In the genomic region with DNA sequence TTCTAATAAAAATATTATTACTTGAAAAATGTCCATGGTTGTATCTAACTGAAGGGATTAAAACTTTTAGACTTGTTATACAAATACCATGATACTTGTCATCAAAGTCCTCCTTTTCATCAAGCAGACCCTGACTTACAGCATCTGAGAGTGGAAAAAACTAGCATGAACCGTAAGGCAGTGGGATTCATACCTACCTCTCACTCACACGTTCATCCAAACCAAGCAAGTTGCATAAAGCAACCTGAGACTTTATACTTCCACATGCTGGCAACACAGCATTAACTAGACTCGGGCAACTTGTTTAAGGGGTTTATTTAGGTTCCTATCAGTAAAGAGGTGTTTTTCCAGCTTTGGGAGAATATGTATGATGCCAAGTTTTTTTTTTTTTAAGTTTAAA, we compare ENCODE assay signal across 11 cellular contexts. TPM values are rescaled to one million over a fixed set of nuclear protein-coding genes. Genes with fewer than 3 reads are reported as not detected.
DNase-seq lines count a peak whose midpoint lies in the region; ATAC-seq and TF ChIP-seq lines count a peak whose summit lies in the region.
"Had no signal": no experiment of that assay in that cellular context is flagged by ENCODE, and none has a peak within 500 bp of the region (broad histone marks: within the 10 kb centered on the region; RNA-seq: fewer than 3 reads in every experiment).

No MANE protein-coding gene starts in this region.

- H2AFZ ChIP-seq in osteoblast (ENCODE audit: low read length): no peak overlapping the region

- WGBS in mesendoderm (ENCODE audit: extremely low coverage, insufficient coverage, low lambda C conversion rate): no CpG with 5 or more reads among the region's 3 CpGs

- H2BK120ac ChIP-seq in mesendoderm (ENCODE audit: low read depth, low read length): no peak overlapping the region

- ATAC-seq in GM21723 (IDR thresholded peaks at IDR 0.05; ENCODE audit: unreplicated experiment): peak; percentile 37
- ATAC-seq in HG03571 (IDR thresholded peaks at IDR 0.05; ENCODE audit: unreplicated experiment): peak; percentile 27
- ATAC-seq in naive thymus-derived CD4-positive, alpha-beta T cell: no peak

- H3K27me3 ChIP-seq in naive thymus-derived CD4-positive, alpha-beta T cell (ENCODE audit: control insufficient read depth in 2 of 2, insufficient read depth in 2 of 2, low read length in 2 of 2): no peaks in the 10 kb centered on the region
- peaks cover 21% of the 10 kb centered on the region for H3K27me3 ChIP-seq in osteoblast (ENCODE audit: insufficient read depth, low read length)
- H3K27me3 ChIP-seq in mesendoderm (ENCODE audit: insufficient read depth, low read length, poor library complexity): no peaks in the 10 kb centered on the region

- H2BK5ac ChIP-seq in mesendoderm (ENCODE audit: low read length): no peak overlapping the region

- peak overlapping the region; percentile 98 for H3K27ac Mint-ChIP-seq in activated CD4-positive, alpha-beta T cell treated with anti-CD3 and anti-CD28 coated beads, Interleukin-2, amount 10 ng/mL, durations not matched to agents 7 days and 5 days
- H3K27ac Mint-ChIP-seq in naive thymus-derived CD4-positive, alpha-beta T cell: peak overlapping the region in 8 of 9 donors; percentile 80 to 98 (median 93)

- peak overlapping the region; percentile 57 for H3K27ac ChIP-seq in naive thymus-derived CD4-positive, alpha-beta T cell (ENCODE audit: low read depth, low read length)
- no peak overlapping the region for H3K27ac ChIP-seq in osteoblast (ENCODE audit: low read depth, low read length)
- H3K27ac ChIP-seq in mesendoderm (ENCODE audit: low read depth, low read length): no peak overlapping the region

- no peak overlapping the region for H3K9ac ChIP-seq in mesendoderm (ENCODE audit: low read length)

- POLR2A ChIA-PET in activated CD4-positive, alpha-beta T cell treated with anti-CD3 and anti-CD28 coated beads, Interleukin-2, amount 10 ng/mL, durations not matched to agents 7 days and 5 days (lab: Charles Lee): no interaction called here
- POLR2A ChIA-PET in naive thymus-derived CD4-positive, alpha-beta T cell (lab: Charles Lee): no interaction called here

- H3K4me3 Mint-ChIP-seq in activated CD4-positive, alpha-beta T cell treated with anti-CD3 and anti-CD28 coated beads, Interleukin-2, amount 10 ng/mL, durations not matched to agents 7 days and 5 days: peak overlapping the region; percentile 56
- peak overlapping the region in 9 of 10 donors; percentile 57 to 89 (median 81) for H3K4me3 Mint-ChIP-seq in naive thymus-derived CD4-positive, alpha-beta T cell
- H3K4me3 Mint-ChIP-seq: central memory CD8-positive, alpha-beta T cell had no signal

- H3K4me1 Mint-ChIP-seq in activated CD4-positive, alpha-beta T cell treated with anti-CD3 and anti-CD28 coated beads, Interleukin-2, amount 10 ng/mL, durations not matched to agents 7 days and 5 days: peaks cover 22% of the 10 kb centered on the region
- peaks cover 0 to 16% (median 8%) of the 10 kb centered on the region in 7 donors for H3K4me1 Mint-ChIP-seq in naive thymus-derived CD4-positive, alpha-beta T cell
- H3K4me1 Mint-ChIP-seq: central memory CD8-positive, alpha-beta T cell had no signal

- no peak overlapping the region for H3K18ac ChIP-seq in mesendoderm (ENCODE audit: low read length)

- H2BK15ac ChIP-seq in mesendoderm (replicated peaks; ENCODE audit: low read depth): no peak overlapping the region

- H3K27me3 Mint-ChIP-seq in activated CD4-positive, alpha-beta T cell treated with anti-CD3 and anti-CD28 coated beads, Interleukin-2, amount 10 ng/mL, durations not matched to agents 7 days and 5 days: no peaks in the 10 kb centered on the region
- no peaks in the 10 kb centered on the region for H3K27me3 Mint-ChIP-seq in naive thymus-derived CD4-positive, alpha-beta T cell

- H3K23ac ChIP-seq in mesendoderm (ENCODE audit: low read length): no peak overlapping the region

- H3K79me1 ChIP-seq in mesendoderm (ENCODE audit: low read length): no peaks in the 10 kb centered on the region

- H2AK5ac ChIP-seq in mesendoderm (ENCODE audit: low read length): no peak overlapping the region

- no peaks in the 10 kb centered on the region for H3K79me2 ChIP-seq in osteoblast (ENCODE audit: insufficient read depth, low read length)
- no peaks in the 10 kb centered on the region for H3K79me2 ChIP-seq in mesendoderm (ENCODE audit: control insufficient read depth, insufficient read depth, low read length)

- H4K20me1 ChIP-seq in osteoblast (ENCODE audit: insufficient read depth, low read length): no peaks in the 10 kb centered on the region

- peaks cover 11% of the 10 kb centered on the region for H3K36me3 Mint-ChIP-seq in activated CD4-positive, alpha-beta T cell treated with anti-CD3 and anti-CD28 coated beads, Interleukin-2, amount 10 ng/mL, durations not matched to agents 7 days and 5 days (ENCODE audit: low read depth)
- H3K36me3 Mint-ChIP-seq in naive thymus-derived CD4-positive, alpha-beta T cell: peaks cover 0 to 14% (median 0%) of the 10 kb centered on the region in 5 donors

- no peak overlapping the region for H4K5ac ChIP-seq in mesendoderm (ENCODE audit: low read length)

- H3K9me3 Mint-ChIP-seq in activated CD4-positive, alpha-beta T cell treated with anti-CD3 and anti-CD28 coated beads, Interleukin-2, amount 10 ng/mL, durations not matched to agents 7 days and 5 days: peaks cover 12% of the 10 kb centered on the region
- peaks cover 0 to 6% (median 0%) of the 10 kb centered on the region in 11 donors for H3K9me3 Mint-ChIP-seq in naive thymus-derived CD4-positive, alpha-beta T cell
- H3K9me3 Mint-ChIP-seq: central memory CD8-positive, alpha-beta T cell had no signal

- H4K8ac ChIP-seq in mesendoderm (ENCODE audit: low read depth, low read length): no peak overlapping the region

- peaks cover 0 to 6% of the 10 kb centered on the region in 2 donors for H3K4me1 ChIP-seq in naive thymus-derived CD4-positive, alpha-beta T cell (ENCODE audit: control insufficient read depth in 2 of 2, insufficient read depth in 2 of 2, low read length in 2 of 2)
- no peaks in the 10 kb centered on the region for H3K4me1 ChIP-seq in osteoblast (ENCODE audit: insufficient read depth, low read length)
- H3K4me1 ChIP-seq in mesendoderm (ENCODE audit: control insufficient read depth, low read depth, low read length): no peaks in the 10 kb centered on the region

- no peak overlapping the region for H3K4ac ChIP-seq in mesendoderm (ENCODE audit: low read depth, low read length)

- no peak for DNase-seq in activated CD4-positive, alpha-beta T cell treated with anti-CD3 and anti-CD28 coated beads, Interleukin-2, amount 10 ng/mL, durations not matched to agents 7 days and 5 days
- no peak for DNase-seq in activated CD4-positive, alpha-beta T cell treated with anti-CD3 and anti-CD28 coated beads, Interleukin-2, amount 50 U/mL, for 1 hour
- no peak for DNase-seq in naive thymus-derived CD4-positive, alpha-beta T cell
- DNase-seq in osteoblast (ENCODE audit: insufficient read length, low spot score, missing footprints) (no peak), mesendoderm (no peak)
- no peak for DNase-seq in effector CD4-positive, alpha-beta T cell
- DNase-seq: kidney, NCI-H510A had no signal

- H3K56ac ChIP-seq in mesendoderm (ENCODE audit: low read length): no peak overlapping the region

- no peak for TF ChIP-seq CTCF in osteoblast (IDR thresholded peaks at IDR 0.05; ENCODE audit: extremely low read depth, low read depth, low read length)

- intact Hi-C loops in naive thymus-derived CD4-positive, alpha-beta T cell (cut with micrococcal nuclease): loop anchor here in 1 of 2 donors (1.0 to 2.0 kb wide), 2 partner anchors 28 to 46 kb away; no protein-coding TSS in a partner anchor

- H3K9me3 ChIP-seq in naive thymus-derived CD4-positive, alpha-beta T cell (ENCODE audit: control insufficient read depth in 2 of 3, low read length in 3 of 3): no peaks in the 10 kb centered on the region
- H3K9me3 ChIP-seq in osteoblast (ENCODE audit: low read depth, low read length): no peaks in the 10 kb centered on the region

- CTCF ChIA-PET in activated CD4-positive, alpha-beta T cell treated with anti-CD3 and anti-CD28 coated beads, Interleukin-2, amount 10 ng/mL, durations not matched to agents 7 days and 5 days (lab: Charles Lee): interaction anchor here (0.6 kb wide), 1 partner anchor 19 kb away, joined by 3 read pairs; no protein-coding TSS in a partner anchor
- CTCF ChIA-PET in naive thymus-derived CD4-positive, alpha-beta T cell (lab: Charles Lee): no interaction called here

- H3K4me3 ChIP-seq in naive thymus-derived CD4-positive, alpha-beta T cell (ENCODE audit: low read length): peak overlapping the region; percentile 46
- H3K4me3 ChIP-seq in osteoblast (ENCODE audit: insufficient read depth, low read length): no peak overlapping the region
- H3K4me3 ChIP-seq in mesendoderm (ENCODE audit: low read length): no peak overlapping the region

- H3K4me2 ChIP-seq in osteoblast (ENCODE audit: insufficient read depth, low read length) (no peak overlapping the region), mesendoderm (ENCODE audit: low read length) (no peak overlapping the region)

- no peaks in the 10 kb centered on the region for H3K36me3 ChIP-seq in naive thymus-derived CD4-positive, alpha-beta T cell (ENCODE audit: control insufficient read depth in 2 of 3, insufficient read depth in 3 of 3, low read length in 3 of 3)
- no peaks in the 10 kb centered on the region for H3K36me3 ChIP-seq in osteoblast (ENCODE audit: insufficient read depth, low read length)
- no peaks in the 10 kb centered on the region for H3K36me3 ChIP-seq in mesendoderm (ENCODE audit: control insufficient read depth, insufficient read depth, low read length)

RNA-seq across cellular contexts. Expression of gene TLR7, which starts 22.6 kb away (rescaled TPM):
- total RNA-seq in activated CD4-positive, alpha-beta T cell treated with anti-CD3 and anti-CD28 coated beads, Interleukin-2, amount 10 ng/mL, durations not matched to agents 7 days and 5 days: under 1 TPM; 0.10 to 0.19 TPM
- total RNA-seq in naive thymus-derived CD4-positive, alpha-beta T cell: 1 to 10 TPM in 3 of 5 experiments, under 1 TPM in 2; 0.13 to 4.4 (median 1.0) TPM
- polyA plus RNA-seq in naive thymus-derived CD4-positive, alpha-beta T cell: under 1 TPM in 1 of 2 donors, not detected in 1; 0.05 TPM
- under 0.01 TPM in 1 of 2 replicates, not detected in the other for total RNA-seq in osteoblast
- polyA plus RNA-seq in mesendoderm (2013, experiment 1 of 2): 0.03 TPM
- polyA plus RNA-seq in mesendoderm (2013, experiment 2 of 2): 0.01 TPM

RNA-seq across cellular contexts. Expression of gene PRPS2, which starts 53.1 kb away (rescaled TPM):
- total RNA-seq in activated CD4-positive, alpha-beta T cell treated with anti-CD3 and anti-CD28 coated beads, Interleukin-2, amount 10 ng/mL, durations not matched to agents 7 days and 5 days: 100 to 1,000 TPM in 1 of 2 experiments, 10 to 100 TPM in 1; 92.5 to 108 TPM
- 10 to 100 TPM; 24.7 to 95.8 (median 32.0) TPM for total RNA-seq in naive thymus-derived CD4-positive, alpha-beta T cell
- 10 to 100 TPM; 26.0 to 34.7 TPM for polyA plus RNA-seq in naive thymus-derived CD4-positive, alpha-beta T cell
- 24.2 and 24.8 TPM in 2 replicates for total RNA-seq in osteoblast
- 13.7 TPM for polyA plus RNA-seq in mesendoderm (2013, experiment 1 of 2)
- 14.4 TPM for polyA plus RNA-seq in mesendoderm (2013, experiment 2 of 2)
